Comparison of ENCODE assay signal across 8 cellular contexts in the genomic region with DNA sequence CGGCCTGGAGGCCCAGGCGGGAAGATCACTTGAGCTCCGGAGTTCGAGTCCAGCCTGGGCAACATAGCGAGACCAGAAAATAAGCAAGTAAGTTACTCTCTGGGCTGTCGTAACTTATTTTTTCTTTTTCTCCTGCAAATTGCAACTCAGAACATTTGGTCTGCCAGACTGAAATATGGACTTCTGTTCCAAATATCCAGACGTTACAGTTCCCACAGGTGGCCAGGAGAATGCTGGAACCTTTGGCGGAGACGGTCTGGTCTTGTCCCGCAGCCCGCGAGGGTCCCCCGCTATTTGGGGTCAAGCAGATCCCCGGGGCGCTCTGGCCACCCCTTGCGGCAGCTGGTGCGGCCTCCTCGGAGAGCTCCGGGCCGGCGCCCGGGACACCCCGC. TPM values are rescaled to one million over a fixed set of nuclear protein-coding genes. Genes with fewer than 3 reads are reported as not detected.
A peak's percentile ranks its signal among the peaks of the same experiment; 100 is the strongest.
DNase-seq lines count a peak whose midpoint lies in the region; ATAC-seq, FAIRE-seq and TF ChIP-seq lines count a peak whose summit lies in the region.

No MANE protein-coding gene starts in this region.

- ATAC-seq in foreskin keratinocyte: no peak

- FAIRE-seq in D721Med (lab: Jason Lieb, UNC): no peak

- H3K27me3 ChIP-seq in WERI-Rb-1 (ENCODE audit: insufficient read depth, low read depth, severe bottlenecking): peaks cover 7% of the 10 kb centered on the region
- no peaks in the 10 kb centered on the region for H3K27me3 ChIP-seq in foreskin keratinocyte

- TF ChIP-seq CTCF in GM12865 (IDR thresholded peaks at IDR 0.05; ENCODE audit: insufficient read depth, low read depth, low read length, missing control alignments): no peak
- no peak for TF ChIP-seq CTCF in WERI-Rb-1 (IDR thresholded peaks at IDR 0.05; ENCODE audit: low read depth, low read length)
- no peak for TF ChIP-seq CTCF in foreskin keratinocyte (conservative IDR thresholded peaks at IDR 0.05)
- no peak for TF ChIP-seq CTCF in D721Med (IDR thresholded peaks at IDR 0.05; ENCODE audit: insufficient read depth, missing control alignments)

- DNase-seq in GM12865 (ENCODE audit: low read depth) (no peak), WERI-Rb-1 (no peak), foreskin keratinocyte (no peak), skeletal muscle cell (ENCODE audit: low read depth) (no peak), D721Med (ENCODE audit: insufficient read length, low spot score) (no peak), midbrain (lab: John Stamatoyannopoulos, UW) (no peak), NAMALWA (ENCODE audit: low spot score) (no peak)
- no peak for DNase-seq in NK-92 treated with Interleukin-12 subunit alpha and Interleukin-12 subunit beta, amount 100 ng/mL, for 24 hours (lab: John Stamatoyannopoulos, UW)

- H3K27ac ChIP-seq in WERI-Rb-1 (peak overlapping the region; percentile 43; the same call in 1 of the 2 replicates), foreskin keratinocyte (peak overlapping the region; percentile 42)

- H3K9me3 ChIP-seq in WERI-Rb-1 (ENCODE audit: severe bottlenecking): no peaks in the 10 kb centered on the region

- H3K4me3 ChIP-seq in GM12865 (ENCODE audit: low read depth, low read length) (peak overlapping the region; percentile 42), WERI-Rb-1 (ENCODE audit: low read depth, low read length) (peak overlapping the region; percentile 61), skeletal muscle cell (ENCODE audit: low read depth, low read length) (peak overlapping the region; percentile 57)

- H3K36me3 ChIP-seq in WERI-Rb-1: no peaks in the 10 kb centered on the region

- H3K4me1 ChIP-seq in foreskin keratinocyte: no peaks in the 10 kb centered on the region

RNA-seq across cellular contexts. Expression of a gene that starts 0.5 kb away (rescaled TPM):
- total RNA-seq in foreskin keratinocyte: 3.5 and 3.8 TPM in 2 replicates
- polyA plus RNA-seq in foreskin keratinocyte: 1.4 and 2.0 TPM in 2 replicates

RNA-seq across cellular contexts. Expression of a gene that starts 44.1 kb away (rescaled TPM):
- total RNA-seq in foreskin keratinocyte: 2.2 and 3.4 TPM in 2 replicates
- polyA plus RNA-seq in foreskin keratinocyte: 1.5 and 2.2 TPM in 2 replicates
